Comparison of ENCODE assay signal across 13 cellular contexts in the genomic region with DNA sequence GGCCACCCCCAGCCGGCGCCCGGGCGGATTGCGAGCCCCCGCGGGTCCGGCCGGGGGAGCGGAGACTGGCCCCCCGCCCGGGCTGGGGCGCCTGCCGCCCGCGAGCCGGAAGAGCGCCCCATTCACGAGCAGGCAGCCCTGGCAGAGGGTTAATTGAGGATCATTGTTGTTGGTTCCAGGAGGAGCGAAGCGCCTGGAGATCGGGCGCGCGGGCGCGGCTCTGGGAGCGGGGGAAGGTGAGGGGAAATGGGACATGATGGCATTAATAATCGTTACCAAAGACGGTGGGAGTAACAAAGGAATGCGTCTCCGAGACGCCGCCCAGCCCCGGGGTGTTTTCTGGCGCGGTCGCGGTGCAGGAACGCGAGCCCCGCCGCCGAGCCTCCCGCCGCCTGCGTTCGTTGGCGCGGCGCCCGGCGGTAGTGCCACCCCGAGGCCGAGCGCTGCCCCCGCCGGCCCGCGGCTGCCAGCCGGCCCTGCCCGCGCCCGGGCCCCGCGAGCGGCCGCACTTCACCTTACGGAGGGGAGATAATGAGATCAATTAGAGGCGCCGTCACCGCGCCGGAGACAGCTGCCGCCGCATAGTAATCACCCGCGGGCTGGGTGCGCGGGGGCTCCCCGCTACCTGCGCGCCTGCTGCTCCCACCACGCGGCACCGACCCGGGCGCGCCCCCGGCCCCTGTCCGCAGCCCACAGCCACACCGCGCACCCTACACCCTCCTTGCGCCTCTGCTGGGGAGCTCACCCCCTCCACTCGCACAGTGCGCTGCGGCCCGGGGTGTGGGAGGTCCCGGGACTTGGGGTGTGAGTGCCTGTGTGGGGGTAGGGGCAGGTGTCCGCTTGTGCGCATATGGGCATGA.
DNase-seq lines count a peak whose midpoint lies in the region; ATAC-seq and TF ChIP-seq lines count a peak whose summit lies in the region.
"Had no signal": no experiment of that assay in that cellular context is flagged by ENCODE, and none has a peak within 500 bp of the region (broad histone marks: within the 10 kb centered on the region; RNA-seq: fewer than 3 reads in every experiment).

No MANE protein-coding gene starts in this region.

- peak; percentile 61 for DNase-seq in AG20443 (ENCODE audit: low spot score)
- DNase-seq in NCI-H1105 treated with DMSO at 0.1 percent for 48 hours (lab: John Stamatoyannopoulos, UW): peak; percentile 87
- DNase-seq in foreskin fibroblast: peak in 1 of 2 donors; percentile 45
- DNase-seq in pons (ENCODE audit: low spot score): peak; percentile 44
- no peak for DNase-seq in germinal center (ENCODE audit: low spot score)
- no peak for DNase-seq in NCI-H226
- DNase-seq in NCI-H2107 (lab: John Stamatoyannopoulos, UW): no peak
- DNase-seq: CD4-positive, CD25-positive, alpha-beta regulatory T cell; effector memory CD4-positive, alpha-beta T cell; islet precursor cell; small intestine; stimulated activated naive CD4-positive, alpha-beta T cell had no signal

- ATAC-seq in GM18520 (IDR thresholded peaks at IDR 0.05; ENCODE audit: unreplicated experiment): no peak

- TF ChIP-seq CTCF in foreskin fibroblast (IDR thresholded peaks at IDR 0.05; ENCODE audit: low read depth, low read length): no peak

- peak overlapping the region; percentile 31 to 54 for H3K4me3 ChIP-seq in foreskin fibroblast (ENCODE audit: low read depth in 1 of 2, low read length in 2 of 2)

Comparison
In these comparisons a context has a peak if more than half of its experiments do, and no peak if none do; other contexts are left out.
1. DNase-seq: peak in AG20443 (single experiment), NCI-H1105 treated with DMSO at 0.1 percent for 48 hours (single experiment) and pons (single experiment); none in germinal center (single experiment), NCI-H226 (single experiment) and NCI-H2107 (single experiment).